30 cellular contexts compared by ENCODE assay signal in genomic region chr2:16493788-16494187, GRCh38.
"Had no signal": no experiment of that assay in that cellular context is flagged by ENCODE, and none has a peak within 500 bp of the region (broad histone marks: within the 10 kb centered on the region; RNA-seq: fewer than 3 reads in every experiment).

No MANE protein-coding gene starts in this region.

- H3K9me3 ChIP-seq: body of pancreas, esophagus muscularis mucosa, gastrocnemius medialis had no signal

- DNase-seq: activated B cell treated with CpG ODN at 0.5 μM for 24 hours; activated CD4-positive, alpha-beta T cell treated with anti-CD3 and anti-CD28 coated beads for 48 hours; activated CD4-positive, alpha-beta T cell treated with anti-CD3 and anti-CD28 coated beads, Interleukin-2, amount 50 U/mL, for 1 hour; activated CD4-positive, alpha-beta T cell treated with anti-CD3 and anti-CD28 coated beads, Interleukin-2, amount 50 U/mL, for 48 hours; activated CD8-positive, alpha-beta memory T cell treated with anti-CD3 and anti-CD28 coated beads for 24 hours; activated CD8-positive, alpha-beta T cell treated with anti-CD3 and anti-CD28 coated beads for 36 hours; activated effector memory CD4-positive, alpha-beta T cell treated with Interleukin-2 at 50 U/mL for 16 hours; activated gamma-delta T cell treated with Interleukin-2 at 50 U/mL for 16 hours; activated naive CD4-positive, alpha-beta T cell treated with anti-CD3 and anti-CD28 coated beads, Interleukin-2, amount 50 U/mL, for 16 hours; activated naive CD4-positive, alpha-beta T cell treated with Interleukin-2 at 50 U/mL for 16 hours; activated T-cell treated with anti-CD3 and anti-CD28 coated beads, Interleukin-2, amount 50 U/mL, for 4 hours; amygdala; aorta; body of pancreas; caudate nucleus; cortex of kidney; dermis blood vessel endothelial cell; effector CD4-positive, alpha-beta T cell; effector memory CD8-positive, alpha-beta T cell; erythroblast; foreskin keratinocyte; gastrocnemius medialis; glutamatergic neuron; T-helper 1 cell; T-helper 17 cell; T1000; WERI-Rb-1 had no signal

- H3K27me3 ChIP-seq: body of pancreas, esophagus muscularis mucosa, foreskin keratinocyte, gastrocnemius medialis had no signal

- H3K4me3 ChIP-seq: body of pancreas, esophagus muscularis mucosa, gastrocnemius medialis had no signal

- H3K36me3 ChIP-seq: esophagus muscularis mucosa, gastrocnemius medialis, WERI-Rb-1 had no signal

- H3K4me1 ChIP-seq: body of pancreas, esophagus muscularis mucosa, foreskin keratinocyte, gastrocnemius medialis had no signal

- H3K27ac ChIP-seq: body of pancreas, esophagus muscularis mucosa, foreskin keratinocyte, gastrocnemius medialis, WERI-Rb-1 had no signal

- ATAC-seq: activated CD4-positive, CD25-positive, alpha-beta regulatory T cell treated with anti-CD3 and anti-CD28 coated beads, Interleukin-2, amount 50 U/mL, for 24 hours; activated CD8-positive, alpha-beta T cell treated with anti-CD3 and anti-CD28 coated beads for 36 hours; activated T-cell treated with anti-CD3 and anti-CD28 coated beads, Interleukin-2, amount 50 U/mL, for 4 hours; activated T-helper 17 cell treated with anti-CD3 and anti-CD28 coated beads, Interleukin-2, amount 50 U/mL, for 72 hours; body of pancreas; effector memory CD8-positive, alpha-beta T cell; foreskin keratinocyte; gastrocnemius medialis; T-helper 17 cell had no signal
